Comparison of ENCODE assay signal across 9 cellular contexts in the genomic region with DNA sequence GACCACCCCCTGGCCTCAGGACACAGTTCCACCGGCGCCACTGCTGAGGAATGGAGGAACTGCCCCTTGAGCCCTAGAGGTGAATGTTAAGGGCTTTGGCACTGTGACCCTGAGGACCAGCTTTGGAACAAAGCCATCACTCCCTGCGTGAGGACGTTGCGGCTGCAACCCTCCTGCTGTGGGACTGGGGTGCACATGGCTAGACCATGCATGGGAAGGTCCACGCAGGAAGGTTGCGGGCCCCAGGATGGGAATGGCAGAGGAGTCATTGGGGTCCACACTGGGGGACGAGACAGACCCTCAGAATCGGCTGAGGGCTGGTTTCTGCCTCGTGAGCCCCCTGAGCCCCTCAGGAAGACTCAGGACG.
"Had no signal": no experiment of that assay in that cellular context is flagged by ENCODE, and none has a peak within 500 bp of the region (broad histone marks: within the 10 kb centered on the region; RNA-seq: fewer than 3 reads in every experiment).

No MANE protein-coding gene starts in this region.

- ATAC-seq: activated CD8-positive, alpha-beta memory T cell treated with anti-CD3 and anti-CD28 coated beads, Interleukin-2, amount 10 ng/mL, durations not matched to agents 7 days and 5 days had no signal

- H3K4me2 ChIP-seq: smooth muscle cell had no signal

- H3K27ac ChIP-seq: esophagus squamous epithelium had no signal

- DNase-seq: activated CD4-positive, alpha-beta T cell treated with anti-CD3 and anti-CD28 coated beads for 1 hour; activated CD8-positive, alpha-beta memory T cell treated with anti-CD3 and anti-CD28 coated beads, Interleukin-2, amount 10 ng/mL, durations not matched to agents 7 days and 5 days; activated T-cell treated with anti-CD3 and anti-CD28 coated beads, Interleukin-2, amount 50 U/mL, for 24 hours; esophagus squamous epithelium; foreskin fibroblast; stimulated activated naive B cell treated with anti-CD40 and anti-IgM and Interleukin-4, amounts not matched to agents 10 μg/mL and 1 μg/mL and 100 μg/mL, for 72 hours; T1000 had no signal

- H3K4me3 ChIP-seq: esophagus squamous epithelium, smooth muscle cell, tibial nerve had no signal

- H3K9me3 ChIP-seq: esophagus squamous epithelium, tibial nerve had no signal
